28 cellular contexts compared by ENCODE assay signal in genomic region chr12:50089730-50090129, GRCh38. TPM values are rescaled to one million over a fixed set of nuclear protein-coding genes. Genes with fewer than 3 reads are reported as not detected.
"Had no signal": no experiment of that assay in that cellular context is flagged by ENCODE, and none has a peak within 500 bp of the region (broad histone marks: within the 10 kb centered on the region; RNA-seq: fewer than 3 reads in every experiment).

No MANE protein-coding gene starts in this region.

- H3K9me3 Mint-ChIP-seq: natural killer cell; neural crest cell; stimulated activated memory B cell treated with anti-CD40 and anti-IgM and Interleukin-4, amounts not matched to agents 10 μg/mL and 1 μg/mL and 100 μg/mL, for 72 hours; type B pancreatic cell had no signal

- H3K4me1 ChIP-seq: pancreas had no signal

- H3K27ac Mint-ChIP-seq: progenitor cell of endocrine pancreas; stimulated activated memory B cell treated with anti-CD40 and anti-IgM and Interleukin-4, amounts not matched to agents 10 μg/mL and 1 μg/mL and 100 μg/mL, for 72 hours; type B pancreatic cell had no signal

- ATAC-seq: esophagus mucosa; gastroesophageal sphincter; heart right ventricle; left colon; left ventricle myocardium superior; lower lobe of right lung; natural killer cell; pancreas; sciatic nerve; stimulated activated memory B cell treated with anti-CD40 and anti-IgM and Interleukin-4, amounts not matched to agents 10 μg/mL and 1 μg/mL and 100 μg/mL, for 72 hours; stimulated activated naive CD8-positive, alpha-beta T cell treated with anti-CD3 and anti-CD28 coated beads, Interleukin-15, Interleukin-2, amounts not matched to agents 100 U/mL and 50 U/mL, for 24 hours had no signal

- H3K4me3 Mint-ChIP-seq: natural killer cell; stimulated activated memory B cell treated with anti-CD40 and anti-IgM and Interleukin-4, amounts not matched to agents 10 μg/mL and 1 μg/mL and 100 μg/mL, for 72 hours had no signal

- H3K9me3 ChIP-seq: gastroesophageal sphincter, heart right ventricle, lower lobe of right lung, neutrophil, pancreas, testis, tibial artery had no signal

- DNase-seq: cerebellar nuclear complex; dorsolateral prefrontal cortex; effector CD4-positive, alpha-beta T cell; foreskin fibroblast; glutamatergic neuron; heart right ventricle; hippocampal formation; kidney glomerular epithelial cell; left colon; left ventricle myocardium superior; natural killer cell; pancreas; stimulated activated CD4-positive, alpha-beta T cell treated with anti-CD3 and anti-CD28 coated beads, Interleukin-2, amount 100 ng/mL, for 24 hours; stimulated activated CD4-positive, alpha-beta T cell treated with anti-CD3 and anti-CD28 coated beads, Interleukin-4, amount 100 ng/mL, for 24 hours; stimulated activated naive CD8-positive, alpha-beta T cell treated with anti-CD3 and anti-CD28 coated beads, Interleukin-15, Interleukin-2, amounts not matched to agents 100 U/mL and 50 U/mL, for 24 hours; substantia nigra; testis; tibial artery had no signal

- H3K4me3 ChIP-seq: dorsolateral prefrontal cortex, gastroesophageal sphincter, heart right ventricle, lower lobe of right lung, pancreas, smooth muscle cell, testis, tibial artery had no signal

- H3K27me3 ChIP-seq: dorsolateral prefrontal cortex, gastroesophageal sphincter, heart right ventricle, neutrophil, pancreas, testis, tibial artery had no signal

- H3K27me3 Mint-ChIP-seq: progenitor cell of endocrine pancreas; stimulated activated memory B cell treated with anti-CD40 and anti-IgM and Interleukin-4, amounts not matched to agents 10 μg/mL and 1 μg/mL and 100 μg/mL, for 72 hours; type B pancreatic cell had no signal

- H3K27ac ChIP-seq: gastroesophageal sphincter, heart right ventricle, lower lobe of right lung, pancreas, testis, tibial artery had no signal

RNA-seq across cellular contexts. Expression of gene GPD1, which starts 14.1 kb away (rescaled TPM):
- total RNA-seq: smooth muscle cell had no signal
